Comparison of ENCODE assay signal across 12 cellular contexts in the genomic region with DNA sequence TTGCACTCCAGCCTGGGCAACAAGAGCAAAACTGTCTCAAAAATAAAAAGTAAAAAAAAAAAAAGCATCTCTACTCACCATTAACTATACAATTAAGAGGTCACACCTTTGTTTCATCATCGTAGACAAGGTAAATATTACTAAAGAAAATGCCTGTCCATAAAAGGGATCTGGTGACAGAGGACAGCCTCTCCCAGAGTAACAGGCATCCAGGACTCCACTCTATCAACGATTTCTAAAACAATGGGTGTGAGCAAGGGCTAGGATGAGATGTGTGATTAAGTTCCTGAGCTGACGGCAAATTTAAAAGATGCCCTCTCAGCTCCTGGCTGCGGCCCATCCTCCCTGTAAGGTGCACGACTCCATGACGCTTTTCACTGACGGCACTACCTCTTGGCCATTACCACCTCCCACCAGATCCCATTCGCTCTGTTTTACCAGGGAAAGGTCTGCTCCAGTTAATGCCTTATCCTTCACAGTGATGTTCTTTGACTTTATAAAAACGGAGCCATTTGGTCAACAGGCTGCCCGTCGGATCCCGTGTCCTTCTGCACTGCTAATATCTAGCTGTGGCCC. TPM values are rescaled to one million over a fixed set of nuclear protein-coding genes. Genes with fewer than 3 reads are reported as not detected.
"Had no signal": no experiment of that assay in that cellular context is flagged by ENCODE, and none has a peak within 500 bp of the region (broad histone marks: within the 10 kb centered on the region; RNA-seq: fewer than 3 reads in every experiment).

No MANE protein-coding gene starts in this region.

- H3K4me1 ChIP-seq: pancreas, uterus had no signal

- DNase-seq: activated B cell treated with CpG ODN at 0.5 μM for 24 hours; activated naive CD8-positive, alpha-beta T cell treated with anti-CD3 and anti-CD28 coated beads for 36 hours; anterior cingulate cortex; dorsolateral prefrontal cortex; pancreas; stomach; uterus had no signal

- H3K36me3 ChIP-seq: pancreas, stomach, uterus had no signal

- H3K27ac ChIP-seq: dorsolateral prefrontal cortex, pancreas, stomach, uterus had no signal

- H3K9me3 ChIP-seq: pancreas, stomach, uterus had no signal

- ATAC-seq: esophagus mucosa, pancreas had no signal

- H3K4me3 Mint-ChIP-seq: activated B cell treated with CpG ODN at 0.5 μM for 24 hours, neural crest cell had no signal

- H3K4me3 ChIP-seq: dorsolateral prefrontal cortex, pancreas, stomach, uterus had no signal

- FAIRE-seq: endometrium, pancreas, TTC549 had no signal

- H3K27me3 ChIP-seq: pancreas, uterus had no signal

- H3K36me3 Mint-ChIP-seq: activated naive CD8-positive, alpha-beta T cell treated with anti-CD3 and anti-CD28 coated beads for 36 hours had no signal

- H3K27ac Mint-ChIP-seq: activated B cell treated with CpG ODN at 0.5 μM for 24 hours had no signal

RNA-seq across cellular contexts. Expression of gene TMEM45B, which starts 2.3 kb away (rescaled TPM):
- total RNA-seq: activated B cell treated with CpG ODN at 0.5 μM for 24 hours, chondrocyte, neural crest cell had no signal
